Comparison of ENCODE assay signal across 8 cellular contexts in genomic region chr5:152560508-152561137, GRCh38.
DNase-seq lines count a peak whose midpoint lies in the region; ATAC-seq and TF ChIP-seq lines count a peak whose summit lies in the region.

No MANE protein-coding gene starts in this region.

- ATAC-seq in GM19351 (IDR thresholded peaks at IDR 0.05; ENCODE audit: unreplicated experiment) (peak; percentile 87), PC-3 (peak; percentile 50; the same call in 1 of the 2 replicates), left colon (peak; percentile 50)

- no peaks in the 10 kb centered on the region for H3K4me1 ChIP-seq in PC-3 (ENCODE audit: insufficient read depth, low read length)

- no peaks in the 10 kb centered on the region for H3K79me2 ChIP-seq in PC-3 (ENCODE audit: low read length)

- H3K4me3 ChIP-seq in HL-60 (replicated peaks; ENCODE audit: insufficient read depth, low read length) (no peak overlapping the region), PC-3 (ENCODE audit: low read length) (no peak overlapping the region)

- no peaks in the 10 kb centered on the region for H4K20me1 ChIP-seq in PC-3 (ENCODE audit: low read length)

- no peaks in the 10 kb centered on the region for H3K4me1 Mint-ChIP-seq in chondrocyte (ENCODE audit: low read depth)

- H3K27me3 ChIP-seq in HL-60 (ENCODE audit: insufficient read depth, poor library complexity, severe bottlenecking) (no peaks in the 10 kb centered on the region), PC-3 (ENCODE audit: low read length) (no peaks in the 10 kb centered on the region)

- no peaks in the 10 kb centered on the region for H3K36me3 Mint-ChIP-seq in chondrocyte (ENCODE audit: low read depth)

- DNase-seq in DMS53 (lab: John Stamatoyannopoulos, UW), result peak; percentile 83
- peak; percentile 3 to 44 for DNase-seq in HL-60 (ENCODE audit: low read depth in 1 of 2, low spot score in 1 of 2)
- DNase-seq in PC-3, result peak; percentile 56
- no peak for DNase-seq in chondrocyte (ENCODE audit: low spot score)
- peak in 1 of 2 donors; percentile 70 for DNase-seq in left colon
- peak; percentile 3 to 4 for DNase-seq in stimulated activated CD8-positive, alpha-beta memory T cell treated with anti-CD3 and anti-CD28 coated beads, Interleukin-15, amount 100 ng/mL, for 48 hours (ENCODE audit: low read depth in 2 of 2)
- no peak for DNase-seq in activated gamma-delta T cell treated with Interleukin-2 at 50 U/mL for 16 hours

- POLR2A ChIA-PET in PC-3 (lab: Charles Lee; ENCODE audit: unreplicated experiment), result no interaction called here

- H3K27ac ChIP-seq in HL-60 (replicated peaks) (no peak overlapping the region), PC-3 (ENCODE audit: low read length) (no peak overlapping the region)

- no peak overlapping the region for H2AFZ ChIP-seq in PC-3 (ENCODE audit: low read length)

- TF ChIP-seq CTCF in HL-60 (IDR thresholded peaks at IDR 0.05; ENCODE audit: insufficient read depth, low read length), result peak; percentile 57
- peak; percentile 87 for TF ChIP-seq CTCF in PC-3 (conservative IDR thresholded peaks at IDR 0.05; ENCODE audit: low read depth, low read length)
- peak; percentile 82 for TF ChIP-seq CTCF in chondrocyte (IDR thresholded peaks at IDR 0.05)

- CTCF ChIA-PET in PC-3 (lab: Charles Lee), result no interaction called here

- H3K9me3 ChIP-seq in PC-3 (ENCODE audit: low read length), result no peaks in the 10 kb centered on the region

- no peaks in the 10 kb centered on the region for H3K36me3 ChIP-seq in PC-3 (ENCODE audit: low read depth, low read length)

- no peak overlapping the region for H3K9ac ChIP-seq in PC-3 (ENCODE audit: low read length)

- H3K27ac Mint-ChIP-seq in chondrocyte (ENCODE audit: unreplicated experiment), result no peak overlapping the region

- no peak overlapping the region for H3K4me2 ChIP-seq in PC-3 (ENCODE audit: low read length)

- H3K27me3 Mint-ChIP-seq in chondrocyte (ENCODE audit: low read depth), result peaks cover 14% of the 10 kb centered on the region

- H3K4me3 Mint-ChIP-seq in chondrocyte (ENCODE audit: unreplicated experiment), result no peak overlapping the region

- no TSS peak for BruUV-seq in PC-3 (replicated peaks; lab: Mats Ljungman, UMichigan)

- intact Hi-C loops in PC-3 (cut with micrococcal nuclease), result loop anchor here (1.0 kb wide), 1 partner anchor 588 kb away; no protein-coding TSS in a partner anchor
- intact Hi-C loops in left colon (cut with DNase I, micrococcal nuclease), result no loop called here

- H3K9me2 ChIP-seq in PC-3 (replicated peaks; ENCODE audit: low read length), result no peaks in the 10 kb centered on the region

- no peaks in the 10 kb centered on the region for H3F3A ChIP-seq in PC-3 (ENCODE audit: low read length, unreplicated experiment)

- H3K9me3 Mint-ChIP-seq in chondrocyte (ENCODE audit: low read depth), result no peaks in the 10 kb centered on the region

Comparison
In these comparisons a context has a peak if more than half of its experiments do, and no peak if none do; other contexts are left out.
1. DNase-seq: peak in DMS53 (single experiment), HL-60 (2 of 2), PC-3 (single experiment) and stimulated activated CD8-positive, alpha-beta memory T cell treated with anti-CD3 and anti-CD28 coated beads, Interleukin-15, amount 100 ng/mL, for 48 hours (2 of 2); none in chondrocyte (single experiment) and activated gamma-delta T cell treated with Interleukin-2 at 50 U/mL for 16 hours (single experiment).
2. Peak in every context shown above with its lines, with median percentiles within 50 percentile points of each other: ATAC-seq and CTCF ChIP-seq.